In the genomic region with DNA sequence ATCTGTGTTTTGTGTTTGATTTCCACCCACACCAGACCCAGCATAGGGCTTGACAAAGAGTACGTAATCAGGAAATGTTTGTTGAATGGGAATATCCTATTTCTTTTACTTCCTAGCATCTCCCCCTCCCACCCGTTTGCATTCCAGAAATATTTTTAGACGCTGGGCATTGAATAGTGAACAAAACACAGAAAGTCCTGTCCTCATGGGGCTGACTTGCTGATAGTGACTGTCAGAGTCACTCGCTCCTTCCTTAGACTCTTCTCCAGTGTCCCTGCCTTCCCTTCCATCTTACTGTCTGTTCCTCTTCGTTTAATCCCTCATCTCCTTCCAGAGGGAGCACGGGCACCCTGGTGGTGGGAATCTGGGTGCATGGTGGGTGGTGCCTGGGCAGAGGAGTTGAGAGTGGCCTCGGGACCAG, we compare ENCODE assay signal across 7 cellular contexts. TPM values are rescaled to one million over a fixed set of nuclear protein-coding genes. Genes with fewer than 3 reads are reported as not detected.
DNase-seq lines count a peak whose midpoint lies in the region; ATAC-seq and TF ChIP-seq lines count a peak whose summit lies in the region.

No MANE protein-coding gene starts in this region.

- H3K23ac ChIP-seq in H9 (ENCODE audit: insufficient read length, low read depth, low read length) = no peak overlapping the region
- no peak overlapping the region for H3K23ac ChIP-seq in neuronal stem cell (ENCODE audit: low read depth, low read length, poor library complexity)

- no peaks in the 10 kb centered on the region for H3K79me1 ChIP-seq in H9 (ENCODE audit: insufficient read depth, low read depth, low read length, poor library complexity, severe bottlenecking)
- H3K79me1 ChIP-seq in neuronal stem cell (ENCODE audit: low read depth, low read length) = peaks cover 3% of the 10 kb centered on the region

- peaks cover 0 to 4% (median 0%) of the 10 kb centered on the region in 3 donors for H3K36me3 ChIP-seq in Peyer's patch
- no peaks in the 10 kb centered on the region for H3K36me3 ChIP-seq in endocrine pancreas (ENCODE audit: control insufficient read depth, insufficient read depth, low read length)
- peaks cover 0 to 12% of the 10 kb centered on the region in 2 donors for H3K36me3 ChIP-seq in neuronal stem cell (replicated peaks in 1 of 2; ENCODE audit: control insufficient read depth in 2 of 2, insufficient read depth in 2 of 2, low read length in 2 of 2)

- H3K4me2 ChIP-seq in H9 (ENCODE audit: insufficient read depth, insufficient read length, low read length) (peak overlapping the region; percentile 77), neuronal stem cell (ENCODE audit: insufficient read depth, low read length, poor library complexity, severe bottlenecking) (peak overlapping the region; percentile 83)

- ATAC-seq in HG02678 (IDR thresholded peaks at IDR 0.05; ENCODE audit: unreplicated experiment) = no peak
- ATAC-seq in GM21619 (IDR thresholded peaks at IDR 0.05; ENCODE audit: unreplicated experiment) = no peak

- H2BK5ac ChIP-seq in H9 (ENCODE audit: insufficient read length, low read length) (no peak overlapping the region), neuronal stem cell (ENCODE audit: low read length) (no peak overlapping the region)

- no peak overlapping the region for H3K56ac ChIP-seq in H9 (ENCODE audit: insufficient read length, low read depth, low read length)

- H3K4me3 ChIP-seq in Peyer's patch (peak overlapping the region; percentile 67 to 95 (median 88)), endocrine pancreas (ENCODE audit: control insufficient read depth, insufficient read depth, low read length) (peak overlapping the region; percentile 84), neuronal stem cell (ENCODE audit: low read length in 2 of 2) (peak overlapping the region; percentile 74 to 87)

- H3K79me2 ChIP-seq in H9 (ENCODE audit: insufficient read depth, low read length) = no peaks in the 10 kb centered on the region

- H3K4me1 ChIP-seq in H9 (ENCODE audit: insufficient read depth, low read length) (peaks cover 10% of the 10 kb centered on the region; the same call in 1 of the 2 replicates), Peyer's patch (peaks cover 0 to 39% (median 10%) of the 10 kb centered on the region in 4 donors), endocrine pancreas (ENCODE audit: control insufficient read depth, insufficient read depth, low read length) (no peaks in the 10 kb centered on the region), neuronal stem cell (ENCODE audit: control insufficient read depth in 2 of 2, insufficient read depth in 1 of 2, low read depth in 1 of 2, low read length in 2 of 2) (peaks cover 20 to 21% of the 10 kb centered on the region in 2 donors)

- no peak overlapping the region for H2BK20ac ChIP-seq in H9 (ENCODE audit: low read depth, low read length, poor library complexity, severe bottlenecking)

- no peaks in the 10 kb centered on the region for H3K27me3 ChIP-seq in H9 (ENCODE audit: insufficient read depth, low read length)
- no peaks in the 10 kb centered on the region for H3K27me3 ChIP-seq in Peyer's patch
- no peaks in the 10 kb centered on the region for H3K27me3 ChIP-seq in endocrine pancreas (ENCODE audit: control insufficient read depth, insufficient read depth, low read length)
- H3K27me3 ChIP-seq in neuronal stem cell (ENCODE audit: control insufficient read depth in 3 of 3, insufficient read depth in 3 of 3, low read depth in 1 of 3, low read length in 3 of 3) = no peaks in the 10 kb centered on the region

- H3K27ac ChIP-seq in H9 (ENCODE audit: insufficient read length, low read depth, low read length) = peak overlapping the region; percentile 58
- H3K27ac ChIP-seq in Peyer's patch = peak overlapping the region; percentile 81 to 96 (median 88)
- H3K27ac ChIP-seq in neuronal stem cell (replicated peaks; ENCODE audit: low read length) = peak overlapping the region; percentile 83

- H3K36me3 Mint-ChIP-seq in H9 (ENCODE audit: insufficient read depth in 1 of 3, low read depth in 3 of 3) = peaks cover 6 to 11% (median 9%) of the 10 kb centered on the region in 3 experiments; a peak in 6 of 7 replicates

- H3K9ac ChIP-seq in H9 (ENCODE audit: extremely low read depth, insufficient read length, low read length) (peak overlapping the region; percentile 39), endocrine pancreas (ENCODE audit: control insufficient read depth, insufficient read depth, low read length) (peak overlapping the region; percentile 71), neuronal stem cell (ENCODE audit: low read depth, low read length, poor library complexity) (no peak overlapping the region)

- H2AFZ ChIP-seq in H9 (ENCODE audit: low read length) (no peak overlapping the region), neuronal stem cell (ENCODE audit: low read length) (peak overlapping the region; percentile 94)

- H2AK5ac ChIP-seq in H9 (ENCODE audit: insufficient read length, low read length) (no peak overlapping the region), neuronal stem cell (ENCODE audit: low read depth, low read length) (no peak overlapping the region)

- peaks cover 0 to 2% of the 10 kb centered on the region in 2 experiments; a peak in 2 of 5 replicates for H3K9me3 Mint-ChIP-seq in H9

- no peak overlapping the region for H2BK120ac ChIP-seq in H9 (ENCODE audit: low read depth, low read length, poor library complexity, severe bottlenecking)
- no peak overlapping the region for H2BK120ac ChIP-seq in neuronal stem cell (ENCODE audit: low read depth, low read length)

- H4K20me1 ChIP-seq in H9 (ENCODE audit: control insufficient read depth, insufficient read depth, insufficient read length) = no peaks in the 10 kb centered on the region

- H3K14ac ChIP-seq in H9 (ENCODE audit: insufficient read depth, low read length) = no peak overlapping the region
- H3K14ac ChIP-seq in neuronal stem cell (ENCODE audit: low read length) = no peak overlapping the region

- H2BK15ac ChIP-seq in H9 (ENCODE audit: low read depth, low read length) (no peak overlapping the region), neuronal stem cell (ENCODE audit: low read length) (no peak overlapping the region)

- DNase-seq in H9 (no peak), Peyer's patch (no peak), neuronal stem cell (ENCODE audit: low spot score) (no peak), middle frontal gyrus (ENCODE audit: extremely low spot score, low spot score) (no peak)

- TF ChIP-seq POLR2A in Peyer's patch (IDR thresholded peaks at IDR 0.05) = no peak

- peak overlapping the region; percentile 87 to 98 (median 93) for H3K27ac Mint-ChIP-seq in H9

- no peak overlapping the region for H4K5ac ChIP-seq in H9 (ENCODE audit: insufficient read length, low read depth, low read length)

- peak overlapping the region; percentile 92 to 94 for H3K4me3 Mint-ChIP-seq in H9

- peaks cover 47 to 57% of the 10 kb centered on the region in 2 experiments for H3K4me1 Mint-ChIP-seq in H9

- TF ChIP-seq CTCF in H9 (conservative IDR thresholded peaks at IDR 0.05) = peak; percentile 42; the same call in 1 of the 3 replicates
- TF ChIP-seq CTCF in Peyer's patch (IDR thresholded peaks at IDR 0.05) = no peak

- no peak overlapping the region for H3T11ph ChIP-seq in H9 (ENCODE audit: low read length)

- no CpG with 5 or more reads among the region's 7 CpGs for WGBS in H9 (ENCODE audit: extremely low coverage, insufficient read length, low lambda C conversion rate)
- no CpG with 5 or more reads among the region's 7 CpGs for WGBS in neuronal stem cell (ENCODE audit: extremely low coverage in 2 of 2, insufficient read length in 2 of 2, insufficient replicate concordance in 1 of 2), 2 donors

- H3K23me2 ChIP-seq in H9 (ENCODE audit: insufficient read length, low read depth, low read length, poor library complexity, severe bottlenecking) = peaks cover 16% of the 10 kb centered on the region

- H3K18ac ChIP-seq in H9 (ENCODE audit: insufficient read length, low read depth, low read length) = no peak overlapping the region
- no peak overlapping the region for H3K18ac ChIP-seq in neuronal stem cell (ENCODE audit: low read length)

- no peaks in the 10 kb centered on the region for H3K9me3 ChIP-seq in H9 (ENCODE audit: control insufficient read depth, low read depth, low read length)
- H3K9me3 ChIP-seq in Peyer's patch = no peaks in the 10 kb centered on the region
- no peaks in the 10 kb centered on the region for H3K9me3 ChIP-seq in endocrine pancreas (ENCODE audit: control insufficient read depth, low read length)
- H3K9me3 ChIP-seq in neuronal stem cell (replicated peaks in 1 of 2; ENCODE audit: control insufficient read depth in 2 of 2, insufficient read depth in 1 of 2, low read depth in 1 of 2, low read length in 2 of 2) = no peaks in the 10 kb centered on the region

- H3K4ac ChIP-seq in H9 (ENCODE audit: low read depth, low read length) (no peak overlapping the region), neuronal stem cell (ENCODE audit: low read length) (no peak overlapping the region)

- H2BK12ac ChIP-seq in H9 (ENCODE audit: insufficient read length, low read depth, low read length) (no peak overlapping the region), neuronal stem cell (ENCODE audit: low read length) (no peak overlapping the region)

- no peaks in the 10 kb centered on the region for H3K27me3 Mint-ChIP-seq in H9 (ENCODE audit: low read depth)

- H4K91ac ChIP-seq in H9 (ENCODE audit: insufficient read length, low read depth, low read length) (no peak overlapping the region), neuronal stem cell (ENCODE audit: low read depth, low read length, poor library complexity) (no peak overlapping the region)

- H4K8ac ChIP-seq in H9 (replicated peaks; ENCODE audit: insufficient read length, low read depth, low read length) (no peak overlapping the region), neuronal stem cell (ENCODE audit: low read depth, low read length) (no peak overlapping the region)

RNA-seq across cellular contexts. Expression of a gene that starts 0.5 kb away (rescaled TPM):
- 6.2 and 7.4 TPM in 2 replicates for total RNA-seq in H9 (2021)
- 10 to 100 TPM in 2 of 4 donors, 1 to 10 TPM in 2; 1.7 to 11.7 (median 10.3) TPM for total RNA-seq in Peyer's patch
- 8.7 TPM for polyA plus RNA-seq in neuronal stem cell (2013, experiment 1 of 2)
- 9.9 TPM for polyA plus RNA-seq in neuronal stem cell (2013, experiment 2 of 2)

RNA-seq across cellular contexts. Expression of a gene that starts 53.6 kb away (rescaled TPM):
- total RNA-seq in H9 (2021) = 0.13 TPM in 1 of 2 replicates, not detected in the other
- total RNA-seq in Peyer's patch = 1 to 10 TPM in 1 of 4 donors, under 1 TPM in 1, not detected in 2; 0.54 to 1.2 TPM
- polyA plus RNA-seq in neuronal stem cell (2013, experiment 1 of 2) = 0.03 TPM
- not detected for polyA plus RNA-seq in neuronal stem cell (2013, experiment 2 of 2)
